Comparison of ENCODE assay signal across 9 cellular contexts in the genomic region with DNA sequence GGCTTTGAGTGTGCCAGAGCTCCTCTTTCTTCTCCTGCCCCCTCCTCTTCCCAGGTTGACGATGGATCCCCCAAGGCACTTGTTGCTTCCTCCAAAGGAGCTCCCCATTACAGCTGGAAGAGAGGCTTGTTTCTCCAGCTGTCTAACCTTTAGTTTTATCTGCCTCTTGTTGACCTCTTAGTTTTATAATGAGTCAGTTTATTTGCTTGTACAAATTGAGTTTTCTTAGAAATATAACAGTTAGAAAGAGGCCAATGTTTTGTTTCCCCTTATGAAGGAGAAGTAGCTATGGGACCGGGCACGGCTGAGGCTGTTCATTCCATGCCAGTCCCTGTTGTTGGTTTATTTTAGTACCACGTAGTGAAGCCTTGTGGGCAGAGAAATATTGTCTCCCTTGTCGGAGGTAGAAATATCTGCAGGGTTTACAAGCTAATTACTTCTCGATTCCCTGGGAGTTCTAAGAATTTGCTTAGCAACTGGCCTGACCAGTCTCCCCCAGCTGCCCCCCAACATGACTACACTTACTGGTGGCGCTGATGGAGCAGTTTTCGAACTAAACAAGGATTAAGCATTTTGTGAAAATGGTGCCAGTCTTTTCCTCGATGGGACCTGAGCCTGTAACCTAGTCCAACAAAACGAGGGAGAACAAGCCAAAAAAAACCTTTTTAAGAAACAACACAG.
DNase-seq lines count a peak whose midpoint lies in the region; ATAC-seq, FAIRE-seq and TF ChIP-seq lines count a peak whose summit lies in the region.
"Had no signal": no experiment of that assay in that cellular context is flagged by ENCODE, and none has a peak within 500 bp of the region (broad histone marks: within the 10 kb centered on the region; RNA-seq: fewer than 3 reads in every experiment).

No MANE protein-coding gene starts in this region.

- peaks cover 24% of the 10 kb centered on the region for H3K4me1 ChIP-seq in GM23248 (ENCODE audit: insufficient read depth)
- H3K4me1 ChIP-seq in GM12878 (ENCODE audit: control insufficient read depth, insufficient read depth, low read length) = no peaks in the 10 kb centered on the region
- H3K4me1 ChIP-seq in keratinocyte (ENCODE audit: control insufficient read depth, extremely low read depth, insufficient read depth, low read length) = peaks cover 22% of the 10 kb centered on the region

- H3K4me3 ChIP-seq in GM23248 (no peak overlapping the region), GM12878 (no peak overlapping the region), keratinocyte (ENCODE audit: control insufficient read depth in 2 of 3, extremely low read depth in 1 of 3, insufficient read depth in 2 of 3, low read depth in 1 of 3, low read length in 3 of 3) (peak overlapping the region in 2 of 3 experiments; percentile 8 to 52)

- H3K9me3 Mint-ChIP-seq in activated T-cell treated with anti-CD3 and anti-CD28 coated beads, Interleukin-2, amount 50 U/mL, for 24 hours = no peaks in the 10 kb centered on the region
- H3K9me3 Mint-ChIP-seq: activated T-helper 1 cell treated with anti-CD3 and anti-CD28 coated beads, Interleukin-12 subunit alpha, Interleukin-12 subunit beta, Interleukin-2, Interleukin-4 antibody, amounts not matched to agents 30 ng/mL and 10 ng/mL and 1 ng/mL, durations not matched to agents 14 hours and 24 hours and 36 hours had no signal

- intact Hi-C loops in GM12878 (cut with micrococcal nuclease; ENCODE audit: unreplicated experiment) (no loop called here), sciatic nerve (cut with DNase I) (no loop called here)

- H3K9me3 ChIP-seq in GM23248 (ENCODE audit: low read depth) (no peaks in the 10 kb centered on the region), GM12878 (replicated peaks; ENCODE audit: control insufficient read depth, insufficient read depth, low read length) (no peaks in the 10 kb centered on the region), keratinocyte (ENCODE audit: control insufficient read depth, low read depth, low read length) (no peaks in the 10 kb centered on the region)

- no peaks in the 10 kb centered on the region for H3K27me3 ChIP-seq in GM23248 (replicated peaks; ENCODE audit: insufficient read depth)
- H3K27me3 ChIP-seq in GM12878 (replicated peaks in 1 of 2; ENCODE audit: control insufficient read depth in 2 of 2, insufficient read depth in 2 of 2, low read length in 1 of 2) = no peaks in the 10 kb centered on the region
- H3K27me3 ChIP-seq in keratinocyte (ENCODE audit: control insufficient read depth, extremely low read depth, insufficient read depth, low read length) = no peaks in the 10 kb centered on the region

- H3K79me2 ChIP-seq in GM23248 (ENCODE audit: insufficient read depth) = no peaks in the 10 kb centered on the region
- H3K79me2 ChIP-seq in GM12878 (ENCODE audit: control insufficient read depth, insufficient read depth, low read length) = no peaks in the 10 kb centered on the region
- no peaks in the 10 kb centered on the region for H3K79me2 ChIP-seq in keratinocyte (ENCODE audit: control insufficient read depth, insufficient read depth, low read length)

- H4K20me1 ChIP-seq in GM23248 (ENCODE audit: insufficient read depth) = no peaks in the 10 kb centered on the region
- no peaks in the 10 kb centered on the region for H4K20me1 ChIP-seq in GM12878 (ENCODE audit: control insufficient read depth, insufficient read depth)
- H4K20me1 ChIP-seq in keratinocyte (ENCODE audit: control insufficient read depth, extremely low read depth, insufficient read depth, low read length) = no peaks in the 10 kb centered on the region

- no peak overlapping the region for H3K4me3 Mint-ChIP-seq in activated T-cell treated with anti-CD3 and anti-CD28 coated beads, Interleukin-2, amount 50 U/mL, for 24 hours
- H3K4me3 Mint-ChIP-seq: activated T-helper 1 cell treated with anti-CD3 and anti-CD28 coated beads, Interleukin-12 subunit alpha, Interleukin-12 subunit beta, Interleukin-2, Interleukin-4 antibody, amounts not matched to agents 30 ng/mL and 10 ng/mL and 1 ng/mL, durations not matched to agents 14 hours and 24 hours and 36 hours had no signal

- TF ChIP-seq EP300 in GM12878 (IDR thresholded peaks at IDR 0.05; ENCODE audit: borderline replicate concordance in 1 of 2, control insufficient read depth in 1 of 2, low read depth in 2 of 2, low read length in 2 of 2) = no peak

- in situ Hi-C loops in GM23248 (cut with MboI) (no loop called here), GM12878 (cut with MboI) (no loop called here)

- CTCF ChIA-PET in GM12878 (lab: Yijun Ruan, JAX) = interaction anchor here (0.7 to 1.5 kb wide), 5 partner anchors 8 to 29 kb away, joined by 3 to 7 read pairs (median 3); no protein-coding TSS in a partner anchor

- TF ChIP-seq CTCF in GM12878 (IDR thresholded peaks at IDR 0.05 in 2 of 3, conservative IDR thresholded peaks at IDR 0.05 in 1 of 3; ENCODE audit: control insufficient read depth in 2 of 3, extremely low read depth in 1 of 3, insufficient read depth in 1 of 3, low read depth in 3 of 3, low read length in 3 of 3) = no peak
- no peak for TF ChIP-seq CTCF in keratinocyte (optimal IDR thresholded peaks at IDR 0.05 in 1 of 3, IDR thresholded peaks at IDR 0.05 in 1 of 3, conservative IDR thresholded peaks at IDR 0.05 in 1 of 3; ENCODE audit: extremely low read depth in 1 of 3, insufficient read depth in 2 of 3, low read length in 3 of 3)

- H3K27ac Mint-ChIP-seq in activated T-cell treated with anti-CD3 and anti-CD28 coated beads, Interleukin-2, amount 50 U/mL, for 24 hours = no peak overlapping the region
- H3K27ac Mint-ChIP-seq: activated T-helper 1 cell treated with anti-CD3 and anti-CD28 coated beads, Interleukin-12 subunit alpha, Interleukin-12 subunit beta, Interleukin-2, Interleukin-4 antibody, amounts not matched to agents 30 ng/mL and 10 ng/mL and 1 ng/mL, durations not matched to agents 14 hours and 24 hours and 36 hours had no signal

- POLR2A ChIA-PET in GM12878 (lab: Charles Lee) = interaction anchor here (0.7 kb wide), 1 partner anchor 143 kb away, joined by 3 read pairs; no protein-coding TSS in a partner anchor

- H3K4me2 ChIP-seq in GM23248 (ENCODE audit: unreplicated experiment) = peak overlapping the region; percentile 16
- H3K4me2 ChIP-seq in GM12878 (ENCODE audit: control insufficient read depth, insufficient read depth) = no peak overlapping the region
- H3K4me2 ChIP-seq in keratinocyte (ENCODE audit: control insufficient read depth, extremely low read depth, insufficient read depth, low read depth, low read length) = peak overlapping the region; percentile 74

- no peak for TF ChIP-seq RAD21 in GM12878 (IDR thresholded peaks at IDR 0.05; ENCODE audit: insufficient read depth, low read depth, low read length)

- no peak for FAIRE-seq in GM12878 (lab: Jason Lieb, UNC)
- peak; percentile 48 for FAIRE-seq in keratinocyte (lab: Jason Lieb, UNC)

- peaks cover 5% of the 10 kb centered on the region; the same call in 1 of the 2 replicates for H3F3A ChIP-seq in GM23248 (ENCODE audit: insufficient read depth)

- H3K9me1 ChIP-seq in keratinocyte (ENCODE audit: control insufficient read depth, extremely low read depth, insufficient read depth, low read length) = no peaks in the 10 kb centered on the region

- DNase-seq in GM23248 = no peak
- DNase-seq in GM12878 (ENCODE audit: low read depth, low spot score) = no peak
- DNase-seq in keratinocyte (ENCODE audit: low read depth, low spot score) = no peak
- no peak for DNase-seq in sciatic nerve (ENCODE audit: low spot score)
- no peak for DNase-seq in activated CD4-positive, alpha-beta T cell treated with anti-CD3 and anti-CD28 coated beads, Interleukin-2, amount 50 U/mL, for 1 hour
- DNase-seq in activated T-cell treated with anti-CD3 and anti-CD28 coated beads, Interleukin-2, amount 50 U/mL, for 24 hours = no peak
- no peak for DNase-seq in activated CD4-positive, alpha-beta T cell treated with anti-CD3 and anti-CD28 coated beads, Interleukin-2, amount 50 U/mL, for 4 hours
- DNase-seq in activated CD4-positive, alpha-beta T cell treated with anti-CD3 and anti-CD28 coated beads for 4 hours = no peak

- ATAC-seq in GM12878 = no peak
- ATAC-seq in sciatic nerve = peak; percentile 88

- H3K27ac ChIP-seq in GM23248 (0 out of 2 replicates have a peak overlapping the region, but pooled peaks have one; percentile 6), GM12878 (ENCODE audit: control insufficient read depth, insufficient read depth) (no peak overlapping the region), keratinocyte (ENCODE audit: control insufficient read depth, insufficient read depth, low read length) (peak overlapping the region; percentile 59)

- TF ChIP-seq POLR2A in GM12878 (IDR thresholded peaks at IDR 0.05; ENCODE audit: low read depth, low read length) = no peak

- no peaks in the 10 kb centered on the region for H3K4me1 Mint-ChIP-seq in activated T-cell treated with anti-CD3 and anti-CD28 coated beads, Interleukin-2, amount 50 U/mL, for 24 hours (ENCODE audit: low read depth)

- H3K27me3 Mint-ChIP-seq in activated T-cell treated with anti-CD3 and anti-CD28 coated beads, Interleukin-2, amount 50 U/mL, for 24 hours = no peaks in the 10 kb centered on the region

- 37 to 39% methylated on average over 10 of the region's 10 CpGs for WGBS in GM23248 (ENCODE audit: low coverage in 1 of 2, low lambda C conversion rate in 2 of 2, missing lambda C conversion rate in 2 of 2), 2 experiments
- 19% methylated on average over 10 of the region's 10 CpGs for WGBS in GM12878 (ENCODE audit: insufficient coverage, insufficient replicate concordance, low lambda C conversion rate, missing lambda C conversion rate)

- H3K9me2 ChIP-seq in GM23248 (ENCODE audit: insufficient read depth) = no peaks in the 10 kb centered on the region

- SMC1A ChIA-PET in GM12878 (lab: Charles Lee; ENCODE audit: uncharacterized antibody, unreplicated experiment) = interaction anchor here (1.0 to 1.3 kb wide), 5 partner anchors 8 to 158 kb away, joined by 3 to 4 read pairs (median 3); partner anchors contain the start of gene SPRY1

- no TSS peak for BruUV-seq in GM12878 (replicated peaks; lab: Mats Ljungman, UMichigan)

- peak overlapping the region; percentile 44 for H2AFZ ChIP-seq in GM23248
- no peak overlapping the region for H2AFZ ChIP-seq in GM12878 (ENCODE audit: control insufficient read depth, low read depth, low read length)
- peak overlapping the region; percentile 67 for H2AFZ ChIP-seq in keratinocyte (ENCODE audit: control insufficient read depth, low read length)

- dilution Hi-C loops in keratinocyte (cut with MboI; ENCODE audit: extremely low pct_ligation_motif_present, low sequenced_read_pairs) = no loop called here

- H3K9ac ChIP-seq in GM23248 (no peak overlapping the region), GM12878 (ENCODE audit: control insufficient read depth, insufficient read depth, low read length) (no peak overlapping the region), keratinocyte (ENCODE audit: control insufficient read depth, extremely low read depth, insufficient read depth, low read length) (peak overlapping the region; percentile 22)

- H3K36me3 Mint-ChIP-seq in activated T-cell treated with anti-CD3 and anti-CD28 coated beads, Interleukin-2, amount 50 U/mL, for 24 hours (ENCODE audit: low read depth) = no peaks in the 10 kb centered on the region

- no peaks in the 10 kb centered on the region for H3K36me3 ChIP-seq in GM23248 (ENCODE audit: low read depth)
- H3K36me3 ChIP-seq in GM12878 (ENCODE audit: control insufficient read depth in 2 of 2, insufficient read depth in 2 of 2, low read length in 1 of 2) = no peaks in the 10 kb centered on the region
- no peaks in the 10 kb centered on the region for H3K36me3 ChIP-seq in keratinocyte (ENCODE audit: control insufficient read depth in 2 of 2, extremely low read depth in 1 of 2, insufficient read depth in 2 of 2, low read length in 2 of 2)

- RAD21 ChIA-PET in GM12878 (lab: Charles Lee; ENCODE audit: unreplicated experiment) = no interaction called here

Comparison
In these comparisons a context has a peak if more than half of its experiments do, and no peak if none do; other contexts are left out.
1. H3K4me3 ChIP-seq: peak in keratinocyte (2 of 3); none in GM23248 (single experiment) and GM12878 (single experiment).